In genomic region chr5:38613992-38614836, GRCh38 we compare ENCODE assay signal across 24 cellular contexts. TPM values are rescaled to one million over a fixed set of nuclear protein-coding genes. Genes with fewer than 3 reads are reported as not detected.
DNase-seq lines count a peak whose midpoint lies in the region; ATAC-seq and TF ChIP-seq lines count a peak whose summit lies in the region.
"Had no signal": no experiment of that assay in that cellular context is flagged by ENCODE, and none has a peak within 500 bp of the region (broad histone marks: within the 10 kb centered on the region; RNA-seq: fewer than 3 reads in every experiment).

No MANE protein-coding gene starts in this region.

- no peaks in the 10 kb centered on the region for H3K27me3 Mint-ChIP-seq in Caco-2 (ENCODE audit: insufficient read depth, unreplicated experiment)

- no peak overlapping the region for H3K27ac Mint-ChIP-seq in Caco-2 (ENCODE audit: unreplicated experiment)
- H3K27ac Mint-ChIP-seq: memory B cell; naive thymus-derived CD4-positive, alpha-beta T cell had no signal

- peaks cover 39% of the 10 kb centered on the region for H3K9me3 Mint-ChIP-seq in Caco-2 (ENCODE audit: unreplicated experiment)

- ATAC-seq in lung (ENCODE audit: insufficient read depth, low FRiP score) (no peak), GM21381 (IDR thresholded peaks at IDR 0.05; ENCODE audit: unreplicated experiment) (no peak)
- ATAC-seq: naive thymus-derived CD4-positive, alpha-beta T cell; sciatic nerve had no signal

- H3K4me3 ChIP-seq in Caco-2 (ENCODE audit: low read depth, low read length) (no peak overlapping the region), lung (no peak overlapping the region)
- H3K4me3 ChIP-seq: adrenal gland, cardiac muscle cell, hepatocyte, SJSA1 had no signal

- TF ChIP-seq EP300 in Ishikawa (IDR thresholded peaks at IDR 0.05; ENCODE audit: borderline replicate concordance): peak; percentile 49; the same call in 1 of the 2 replicates

- TF ChIP-seq CTCF in Caco-2 (IDR thresholded peaks at IDR 0.05; ENCODE audit: insufficient read depth in 1 of 2, low read depth in 1 of 2, low read length in 1 of 2, severe bottlenecking in 1 of 2, unreplicated experiment in 1 of 2): no peak
- TF ChIP-seq CTCF in RWPE1 (conservative IDR thresholded peaks at IDR 0.05; ENCODE audit: low read depth): no peak
- no peak for TF ChIP-seq CTCF in lung (IDR thresholded peaks at IDR 0.05; ENCODE audit: control extremely low read depth, extremely low read depth)

- H3K36me3 ChIP-seq in Caco-2 (ENCODE audit: control insufficient read depth, insufficient read depth, low read length) (no peaks in the 10 kb centered on the region), lung (ENCODE audit: control insufficient read depth in 2 of 2, insufficient read depth in 2 of 2, low read length in 2 of 2) (no peaks in the 10 kb centered on the region)
- H3K36me3 ChIP-seq: adrenal gland, cardiac muscle cell, SJSA1 had no signal

- POLR2A ChIA-PET in Caco-2 (lab: Charles Lee) (no interaction called here), RWPE1 (lab: Yijun Ruan, JAX; ENCODE audit: low non-redundant PET) (no interaction called here)

- H3K27ac ChIP-seq in RWPE1 (no peak overlapping the region), lung (ENCODE audit: low read depth in 1 of 2, low read length in 1 of 2) (no peak overlapping the region)
- H3K27ac ChIP-seq: adrenal gland, cardiac muscle cell, hepatocyte, SJSA1 had no signal

- H3K9me3 ChIP-seq in Caco-2 (peaks cover 8% of the 10 kb centered on the region), lung (ENCODE audit: control insufficient read depth in 2 of 2, insufficient read depth in 1 of 2, low read length in 1 of 2) (no peaks in the 10 kb centered on the region)

- peak; percentile 54 to 64 for DNase-seq in Caco-2
- peak; percentile 23 for DNase-seq in RWPE1 (ENCODE audit: low spot score)
- peak; percentile 74 for DNase-seq in lung (ENCODE audit: low spot score)
- DNase-seq in kidney glomerular epithelial cell (lab: John Stamatoyannopoulos, UW): no peak
- no peak for DNase-seq in cerebellar nuclear complex (lab: John Stamatoyannopoulos, UW)
- DNase-seq in 8988T: no peak
- DNase-seq: ACHN; activated CD4-positive, alpha-beta T cell treated with anti-CD3 and anti-CD28 coated beads, Interleukin-2, amount 50 U/mL, for 4 hours; activated effector memory CD4-positive, alpha-beta T cell treated with anti-CD3 and anti-CD28 coated beads, Interleukin-2, amount 50 U/mL, for 16 hours; C1 segment of cervical spinal cord; dermis blood vessel endothelial cell; DND-41; foreskin fibroblast; HCEC 1CT; naive thymus-derived CD4-positive, alpha-beta T cell had no signal

- H3K4me1 ChIP-seq in Caco-2 (peaks cover 38% of the 10 kb centered on the region), lung (ENCODE audit: control insufficient read depth in 2 of 2, insufficient read depth in 2 of 2, low read length in 2 of 2) (peaks cover 3% of the 10 kb centered on the region in 2 donors)
- H3K4me1 ChIP-seq: adrenal gland had no signal

- BruUV-seq in Caco-2 (replicated peaks; lab: Mats Ljungman, UMichigan): no TSS peak

- H3K4me3 Mint-ChIP-seq in Caco-2 (ENCODE audit: unreplicated experiment): no peak overlapping the region
- H3K4me3 Mint-ChIP-seq: memory B cell; naive thymus-derived CD4-positive, alpha-beta T cell had no signal

- intact Hi-C loops in Caco-2 (cut with micrococcal nuclease; ENCODE audit: unreplicated experiment): no loop called here

- H3K36me3 Mint-ChIP-seq in Caco-2 (ENCODE audit: insufficient read depth, unreplicated experiment): no peaks in the 10 kb centered on the region
- H3K36me3 Mint-ChIP-seq: memory B cell; naive thymus-derived CD4-positive, alpha-beta T cell had no signal

- WGBS in lung, 2 donors: 60 to 78% methylated on average over 5 of the region's 5 CpGs

- CTCF ChIA-PET in Caco-2 (lab: Charles Lee): no interaction called here
- CTCF ChIA-PET in RWPE1 (lab: Yijun Ruan, JAX): interaction anchor here (0.6 kb wide), 1 partner anchor 192 kb away, joined by 4 read pairs; no protein-coding TSS in a partner anchor

- peaks cover 37% of the 10 kb centered on the region for H3K4me1 Mint-ChIP-seq in Caco-2 (ENCODE audit: low read depth, unreplicated experiment)
- H3K4me1 Mint-ChIP-seq: memory B cell; naive thymus-derived CD4-positive, alpha-beta T cell had no signal

- TF ChIP-seq RAD21 in Ishikawa (IDR thresholded peaks at IDR 0.05; ENCODE audit: low read depth): no peak

- no peaks in the 10 kb centered on the region for H3K27me3 ChIP-seq in Caco-2 (replicated peaks; ENCODE audit: control insufficient read depth, insufficient read depth, low read length)
- no peaks in the 10 kb centered on the region for H3K27me3 ChIP-seq in lung (ENCODE audit: control insufficient read depth, insufficient read depth)
- H3K27me3 ChIP-seq: adrenal gland, cardiac muscle cell, hepatocyte, SJSA1 had no signal

TF ChIP-seq in Ishikawa, 13 proteins besides CTCF, POLR2A, EP300 and RAD21:
- TF ChIP-seq EGR1 (IDR thresholded peaks at IDR 0.05): no peak
- TF ChIP-seq MAX (IDR thresholded peaks at IDR 0.05): peak; percentile 34; the same call in 1 of the 2 replicates
- no peak for TF ChIP-seq FOXM1 (IDR thresholded peaks at IDR 0.05; ENCODE audit: borderline replicate concordance, low read depth)
- peak; percentile 82 for TF ChIP-seq NFIC (IDR thresholded peaks at IDR 0.05)
- peak; percentile 45; the same call in 1 of the 2 replicates for TF ChIP-seq TCF12 (IDR thresholded peaks at IDR 0.05; ENCODE audit: low read depth)

RNA-seq across cellular contexts. Expression of gene LIFR, which starts 57.8 kb away (rescaled TPM):
- 4.8 and 5.1 TPM in 2 replicates for total RNA-seq in Caco-2 (2022)
- 100 to 1,000 TPM in 1 of 2 donors, 10 to 100 TPM in 1; 61.3 to 345 TPM for total RNA-seq in lung
- 10 to 100 TPM; 14.2 TPM for polyA plus RNA-seq in lung
- total RNA-seq: T-helper 2 cell treated with Interferon-gamma antibody and Interleukin-4, amounts not matched to agents 100 ng/mL and 5 ng/mL, for 36 hours had no signal
- polyA plus RNA-seq: naive thymus-derived CD4-positive, alpha-beta T cell had no signal

Comparison
In these comparisons a context has a peak if more than half of its experiments do, and no peak if none do; other contexts are left out.
1. DNase-seq: peak in Caco-2 (2 of 2), RWPE1 (single experiment) and lung (single experiment); none in kidney glomerular epithelial cell (single experiment), cerebellar nuclear complex (0 of 2) and 8988T (single experiment).
2. RNA of gene LIFR, which starts 57.8 kb away (total RNA-seq): 61.3 to 345 TPM in lung; 4.8 to 5.1 TPM in Caco-2; every median in the first group is over 10 times any median in the second.